24 cellular contexts compared by ENCODE assay signal in the genomic region with DNA sequence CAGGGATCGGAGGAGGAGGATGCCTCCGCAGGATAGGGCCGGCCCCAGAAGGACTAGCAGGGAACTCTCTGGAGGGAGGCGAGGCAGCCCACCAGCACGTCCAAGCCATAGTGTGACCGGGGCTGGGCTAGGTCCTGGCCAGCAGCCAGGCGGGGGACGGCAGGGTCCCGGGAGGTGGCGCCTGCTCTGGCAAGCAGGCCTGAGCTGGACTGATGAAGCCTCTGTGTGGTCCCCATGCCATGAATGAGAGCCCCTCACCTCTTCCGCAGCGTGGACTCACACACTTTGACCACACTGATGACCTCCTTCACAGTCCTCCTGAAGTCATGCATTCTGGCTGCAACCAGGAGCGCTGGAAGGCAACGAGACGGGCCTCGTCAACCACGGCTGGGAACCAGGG.
"Had no signal": no experiment of that assay in that cellular context is flagged by ENCODE, and none has a peak within 500 bp of the region (broad histone marks: within the 10 kb centered on the region; RNA-seq: fewer than 3 reads in every experiment).

No MANE protein-coding gene starts in this region.

- H3K4me1 Mint-ChIP-seq: activated CD4-positive, alpha-beta T cell treated with anti-CD3 and anti-CD28 coated beads for 36 hours; activated CD8-positive, alpha-beta memory T cell treated with anti-CD3 and anti-CD28 coated beads, Interleukin-2, amount 10 ng/mL, durations not matched to agents 7 days and 5 days; activated naive CD4-positive, alpha-beta T cell treated with anti-CD3 and anti-CD28 coated beads, Interleukin-2, amount 50 U/mL, for 24 hours; activated naive CD8-positive, alpha-beta T cell treated with anti-CD3 and anti-CD28 coated beads, Interleukin-2, amount 50 U/mL, for 24 hours; stimulated activated effector memory CD8-positive, alpha-beta T cell treated with anti-CD3 and anti-CD28 coated beads, Interleukin-12 subunit alpha, Interleukin-12 subunit beta, amount 100 ng/mL, for 72 hours; stimulated activated naive CD8-positive, alpha-beta T cell treated with anti-CD3 and anti-CD28 coated beads, Interleukin-15, amount 100 ng/mL, for 72 hours had no signal

- H3K27me3 Mint-ChIP-seq: activated CD4-positive, alpha-beta T cell treated with anti-CD3 and anti-CD28 coated beads for 36 hours; activated CD8-positive, alpha-beta memory T cell treated with anti-CD3 and anti-CD28 coated beads, Interleukin-2, amount 10 ng/mL, durations not matched to agents 7 days and 5 days; activated naive CD4-positive, alpha-beta T cell treated with anti-CD3 and anti-CD28 coated beads, Interleukin-2, amount 50 U/mL, for 24 hours; activated naive CD8-positive, alpha-beta T cell treated with anti-CD3 and anti-CD28 coated beads, Interleukin-2, amount 50 U/mL, for 24 hours; naive thymus-derived CD8-positive, alpha-beta T cell; stimulated activated naive CD8-positive, alpha-beta T cell treated with anti-CD3 and anti-CD28 coated beads, Interleukin-15, amount 100 ng/mL, for 72 hours had no signal

- H3K4me3 Mint-ChIP-seq: activated CD4-positive, alpha-beta T cell treated with anti-CD3 and anti-CD28 coated beads for 36 hours; activated CD8-positive, alpha-beta memory T cell treated with anti-CD3 and anti-CD28 coated beads, Interleukin-2, amount 10 ng/mL, durations not matched to agents 7 days and 5 days; activated CD8-positive, alpha-beta T cell treated with anti-CD3 and anti-CD28 coated beads, Interleukin-2, amount 10 ng/mL, durations not matched to agents 7 days and 5 days; activated naive CD4-positive, alpha-beta T cell treated with anti-CD3 and anti-CD28 coated beads, Interleukin-2, amount 50 U/mL, for 24 hours; activated naive CD8-positive, alpha-beta T cell treated with anti-CD3 and anti-CD28 coated beads, Interleukin-2, amount 50 U/mL, for 24 hours; naive thymus-derived CD8-positive, alpha-beta T cell; stimulated activated effector memory CD8-positive, alpha-beta T cell treated with anti-CD3 and anti-CD28 coated beads, Interleukin-12 subunit alpha, Interleukin-12 subunit beta, amount 100 ng/mL, for 72 hours; stimulated activated naive CD8-positive, alpha-beta T cell treated with anti-CD3 and anti-CD28 coated beads, Interleukin-15, amount 100 ng/mL, for 72 hours had no signal

- H3K9me3 ChIP-seq: gastrocnemius medialis, thyroid gland, upper lobe of left lung had no signal

- H3K36me3 Mint-ChIP-seq: activated naive CD4-positive, alpha-beta T cell treated with anti-CD3 and anti-CD28 coated beads, Interleukin-2, amount 50 U/mL, for 24 hours had no signal

- H3K4me3 ChIP-seq: gastrocnemius medialis, skin epidermis, thyroid gland, upper lobe of left lung had no signal

- H3K27ac Mint-ChIP-seq: activated CD4-positive, alpha-beta T cell treated with anti-CD3 and anti-CD28 coated beads for 36 hours; activated CD8-positive, alpha-beta memory T cell treated with anti-CD3 and anti-CD28 coated beads, Interleukin-2, amount 10 ng/mL, durations not matched to agents 7 days and 5 days; activated CD8-positive, alpha-beta T cell treated with anti-CD3 and anti-CD28 coated beads, Interleukin-2, amount 10 ng/mL, durations not matched to agents 7 days and 5 days; activated naive CD4-positive, alpha-beta T cell treated with anti-CD3 and anti-CD28 coated beads, Interleukin-2, amount 50 U/mL, for 24 hours; activated naive CD8-positive, alpha-beta T cell treated with anti-CD3 and anti-CD28 coated beads, Interleukin-2, amount 50 U/mL, for 24 hours; activated T-helper 2 cell treated with anti-CD3 and anti-CD28 coated beads, Interferon-gamma antibody, Interleukin-2, Interleukin-4, amounts not matched to agents 10 μg/mL and 5 μg/mL and 100 μg/mL, durations not matched to agents 14 hours and 24 hours and 36 hours; stimulated activated effector memory CD8-positive, alpha-beta T cell treated with anti-CD3 and anti-CD28 coated beads, Interleukin-12 subunit alpha, Interleukin-12 subunit beta, amount 100 ng/mL, for 72 hours; stimulated activated naive CD8-positive, alpha-beta T cell treated with anti-CD3 and anti-CD28 coated beads, Interleukin-15, amount 100 ng/mL, for 72 hours had no signal

- DNase-seq: activated CD4-positive, alpha-beta T cell treated with anti-CD3 and anti-CD28 coated beads for 36 hours; activated CD4-positive, CD25-positive, alpha-beta regulatory T cell; activated CD8-positive, alpha-beta memory T cell treated with anti-CD3 and anti-CD28 coated beads, Interleukin-2, amount 10 ng/mL, durations not matched to agents 7 days and 5 days; activated CD8-positive, alpha-beta T cell treated with anti-CD3 and anti-CD28 coated beads, Interleukin-2, amount 10 ng/mL, durations not matched to agents 7 days and 5 days; activated naive CD8-positive, alpha-beta T cell treated with anti-CD3 and anti-CD28 coated beads, Interleukin-2, amount 50 U/mL, for 24 hours; activated T-cell treated with anti-CD3 and anti-CD28 coated beads, Interleukin-2, amount 50 U/mL, for 48 hours; amygdala; central memory CD4-positive, alpha-beta T cell; gastrocnemius medialis; hippocampal formation; kidney glomerular epithelial cell; mammary epithelial cell; naive thymus-derived CD8-positive, alpha-beta T cell; stimulated activated CD4-positive, alpha-beta T cell treated with anti-CD3 and anti-CD28 coated beads, Interleukin-4, amount 100 ng/mL, for 24 hours; stimulated activated naive CD8-positive, alpha-beta T cell treated with anti-CD3 and anti-CD28 coated beads, Interleukin-15, amount 100 ng/mL, for 72 hours; substantia nigra; T-helper 1 cell; thyroid gland had no signal

- H3K27ac ChIP-seq: gastrocnemius medialis, skin epidermis, thyroid gland, upper lobe of left lung had no signal

- ATAC-seq: activated CD4-positive, alpha-beta T cell treated with anti-CD3 and anti-CD28 coated beads for 36 hours; activated CD8-positive, alpha-beta memory T cell treated with anti-CD3 and anti-CD28 coated beads, Interleukin-2, amount 10 ng/mL, durations not matched to agents 7 days and 5 days; activated CD8-positive, alpha-beta T cell treated with anti-CD3 and anti-CD28 coated beads, Interleukin-2, amount 10 ng/mL, durations not matched to agents 7 days and 5 days; activated naive CD8-positive, alpha-beta T cell treated with anti-CD3 and anti-CD28 coated beads, Interleukin-2, amount 50 U/mL, for 24 hours; gastrocnemius medialis; naive thymus-derived CD8-positive, alpha-beta T cell; sciatic nerve; stimulated activated naive CD8-positive, alpha-beta T cell treated with anti-CD3 and anti-CD28 coated beads, Interleukin-15, amount 100 ng/mL, for 72 hours had no signal

- H3K27me3 ChIP-seq: gastrocnemius medialis, thyroid gland, upper lobe of left lung had no signal
